In the genomic region with DNA sequence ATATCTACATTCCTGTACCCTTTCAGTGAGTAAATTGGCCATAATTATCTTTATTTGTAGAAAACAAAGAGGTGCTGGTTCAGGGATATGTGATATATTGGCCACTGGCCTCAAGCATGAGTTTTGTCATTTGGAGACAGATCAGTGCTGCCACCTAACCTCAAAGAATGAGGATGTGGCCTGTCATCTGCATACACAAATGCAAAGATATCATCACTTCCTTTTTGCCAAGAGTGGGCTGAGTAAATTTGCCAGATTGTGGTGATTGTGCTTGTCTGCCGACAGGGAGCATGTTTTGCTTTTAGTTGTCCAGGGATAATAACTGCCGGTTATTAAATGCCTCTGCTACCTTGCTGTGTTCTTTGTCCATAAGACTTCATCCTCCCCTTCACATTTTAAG, we compare ENCODE assay signal across 9 cellular contexts. TPM values are rescaled to one million over a fixed set of nuclear protein-coding genes. Genes with fewer than 3 reads are reported as not detected.
DNase-seq lines count a peak whose midpoint lies in the region; ATAC-seq and TF ChIP-seq lines count a peak whose summit lies in the region.
"Had no signal": no experiment of that assay in that cellular context is flagged by ENCODE, and none has a peak within 500 bp of the region (broad histone marks: within the 10 kb centered on the region; RNA-seq: fewer than 3 reads in every experiment).

No MANE protein-coding gene starts in this region.

- ATAC-seq in stimulated activated naive CD8-positive, alpha-beta T cell treated with anti-CD3 and anti-CD28 coated beads, Interleukin-15, Interleukin-2, amounts not matched to agents 100 U/mL and 50 U/mL, for 24 hours: peak; percentile 63
- no peak for ATAC-seq in HG02763 (IDR thresholded peaks at IDR 0.05; ENCODE audit: unreplicated experiment)

- H3K36me3 Mint-ChIP-seq in activated naive CD4-positive, alpha-beta T cell treated with anti-CD3 and anti-CD28 coated beads for 36 hours (ENCODE audit: low read depth): no peaks in the 10 kb centered on the region

- H3K36me3 ChIP-seq in MG63 (peaks cover 3% of the 10 kb centered on the region; the same call in 1 of the 2 replicates), tibial artery (no peaks in the 10 kb centered on the region)
- H3K36me3 ChIP-seq: pancreas had no signal

- H3K27me3 ChIP-seq in MG63 (no peaks in the 10 kb centered on the region), tibial artery (no peaks in the 10 kb centered on the region)
- H3K27me3 ChIP-seq: pancreas had no signal

- H3K9me3 Mint-ChIP-seq in activated naive CD4-positive, alpha-beta T cell treated with anti-CD3 and anti-CD28 coated beads for 36 hours: peaks cover 6% of the 10 kb centered on the region

- H3K27ac ChIP-seq in tibial artery: no peak overlapping the region
- H3K27ac ChIP-seq: pancreas had no signal

- peaks cover 15% of the 10 kb centered on the region for H3K27me3 Mint-ChIP-seq in activated naive CD4-positive, alpha-beta T cell treated with anti-CD3 and anti-CD28 coated beads for 36 hours (ENCODE audit: low read depth)

- H3K9me3 ChIP-seq in MG63: peaks cover 4% of the 10 kb centered on the region
- H3K9me3 ChIP-seq in tibial artery: peaks cover 0 to 5% (median 4%) of the 10 kb centered on the region in 3 donors
- H3K9me3 ChIP-seq: pancreas had no signal

- H3K4me3 ChIP-seq in MG63: no peak overlapping the region
- no peak overlapping the region for H3K4me3 ChIP-seq in tibial artery
- H3K4me3 ChIP-seq: pancreas had no signal

- peaks cover 0 to 58% (median 23%) of the 10 kb centered on the region in 4 donors for H3K4me1 ChIP-seq in tibial artery

- CTCF ChIA-PET in activated naive CD4-positive, alpha-beta T cell treated with anti-CD3 and anti-CD28 coated beads for 36 hours (lab: Charles Lee): interaction anchor here (0.8 kb wide), 1 partner anchor 96 kb away, joined by 3 read pairs; no protein-coding TSS in a partner anchor

- no peak overlapping the region for H3K27ac Mint-ChIP-seq in activated naive CD4-positive, alpha-beta T cell treated with anti-CD3 and anti-CD28 coated beads for 36 hours

- no peaks in the 10 kb centered on the region for H3K4me1 Mint-ChIP-seq in activated naive CD4-positive, alpha-beta T cell treated with anti-CD3 and anti-CD28 coated beads for 36 hours (ENCODE audit: low read depth)

- TF ChIP-seq CTCF in tibial artery (IDR thresholded peaks at IDR 0.05): no peak

- H3K4me3 Mint-ChIP-seq in activated naive CD4-positive, alpha-beta T cell treated with anti-CD3 and anti-CD28 coated beads for 36 hours: no peak overlapping the region

- intact Hi-C loops in activated naive CD4-positive, alpha-beta T cell treated with anti-CD3 and anti-CD28 coated beads for 36 hours (cut with micrococcal nuclease): loop anchor here (2.0 kb wide), 1 partner anchor 119 kb away; no protein-coding TSS in a partner anchor
- intact Hi-C loops in tibial artery (cut with DNase I; ENCODE audit: low total_unique reads): no loop called here

- DNase-seq in activated naive CD4-positive, alpha-beta T cell treated with anti-CD3 and anti-CD28 coated beads for 36 hours: peak; percentile 18
- no peak for DNase-seq in activated naive CD4-positive, alpha-beta T cell (lab: John Stamatoyannopoulos, UW)
- peak; percentile 22 for DNase-seq in MG63
- peak; percentile 26 for DNase-seq in astrocyte of the hippocampus (ENCODE audit: low read depth, low spot score)
- DNase-seq in stimulated activated naive CD8-positive, alpha-beta T cell treated with anti-CD3 and anti-CD28 coated beads, Interleukin-15, Interleukin-2, amounts not matched to agents 100 U/mL and 50 U/mL, for 24 hours: no peak
- no peak for DNase-seq in globus pallidus (ENCODE audit: low spot score)
- DNase-seq in tibial artery: no peak
- DNase-seq: pancreas had no signal

RNA-seq across cellular contexts. Expression of a gene that starts 44.2 kb away (rescaled TPM):
- not detected for total RNA-seq in activated naive CD4-positive, alpha-beta T cell treated with anti-CD3 and anti-CD28 coated beads for 36 hours
- 6.0 and 11.4 TPM in 2 replicates for total RNA-seq in MG63 (2014; rRNA removed; shearing (Covaris generic); ENCODE audit: low replicate concordance)

Comparison
In these comparisons a context has a peak if more than half of its experiments do, and no peak if none do; other contexts are left out.
1. DNase-seq: peak in activated naive CD4-positive, alpha-beta T cell treated with anti-CD3 and anti-CD28 coated beads for 36 hours (single experiment), MG63 (single experiment) and astrocyte of the hippocampus (single experiment); none in activated naive CD4-positive, alpha-beta T cell (0 of 4), stimulated activated naive CD8-positive, alpha-beta T cell treated with anti-CD3 and anti-CD28 coated beads, Interleukin-15, Interleukin-2, amounts not matched to agents 100 U/mL and 50 U/mL, for 24 hours (single experiment), globus pallidus (single experiment) and tibial artery (0 of 2).